8 cellular contexts compared by ENCODE assay signal in genomic region chr10:5447071-5447470, GRCh38. TPM values are rescaled to one million over a fixed set of nuclear protein-coding genes. Genes with fewer than 3 reads are reported as not detected.
DNase-seq lines count a peak whose midpoint lies in the region; ATAC-seq, FAIRE-seq and TF ChIP-seq lines count a peak whose summit lies in the region.

No MANE protein-coding gene starts in this region.

- H3K27ac ChIP-seq in H1 (ENCODE audit: low read depth, low read length) (no peak overlapping the region), neuronal stem cell (replicated peaks; ENCODE audit: low read length) (no peak overlapping the region), substantia nigra (ENCODE audit: low read depth, low read length, poor library complexity, severe bottlenecking) (no peak overlapping the region)

- TF ChIP-seq POLR2A in NB4 (IDR thresholded peaks at IDR 0.05; ENCODE audit: extremely low read depth, insufficient read length) (no peak), H1 (IDR thresholded peaks at IDR 0.05; ENCODE audit: control extremely low read depth in 1 of 2, low read depth in 2 of 2, low read length in 2 of 2) (no peak)

- no peaks in the 10 kb centered on the region for H4K20me1 ChIP-seq in H1 (replicated peaks in 1 of 2; ENCODE audit: control insufficient read depth in 1 of 2, insufficient read depth in 2 of 2, low read length in 2 of 2)

- H3K79me2 ChIP-seq in H1 (ENCODE audit: control insufficient read depth in 1 of 2, insufficient read depth in 2 of 2, low read length in 2 of 2) = peaks cover 0 to 55% of the 10 kb centered on the region in 2 experiments; a peak in 3 of 4 replicates

- no peaks in the 10 kb centered on the region for H3K27me3 Mint-ChIP-seq in nephron progenitor cell (ENCODE audit: low read depth, poor library complexity)

- H3K18ac ChIP-seq in H1 (ENCODE audit: extremely low read depth, low read length) = no peak overlapping the region
- no peak overlapping the region for H3K18ac ChIP-seq in neuronal stem cell (ENCODE audit: low read length)

- H2AFZ ChIP-seq in H1 (ENCODE audit: low read length) (no peak overlapping the region), neuronal stem cell (ENCODE audit: low read length) (no peak overlapping the region)

- H2BK12ac ChIP-seq in H1 (ENCODE audit: low read depth, low read length) = no peak overlapping the region
- H2BK12ac ChIP-seq in neuronal stem cell (ENCODE audit: low read length) = no peak overlapping the region

- H3K36me3 ChIP-seq in H1 (ENCODE audit: control insufficient read depth in 2 of 4, insufficient read depth in 4 of 4, low read length in 3 of 4) = peaks cover 0 to 4% (median 1%) of the 10 kb centered on the region in 4 experiments; a peak in 2 of 8 replicates
- peaks cover 0 to 19% of the 10 kb centered on the region in 2 donors for H3K36me3 ChIP-seq in neuronal stem cell (replicated peaks in 1 of 2; ENCODE audit: control insufficient read depth in 2 of 2, insufficient read depth in 2 of 2, low read length in 2 of 2)

- POLR2A ChIA-PET in H1 (lab: Charles Lee; ENCODE audit: partially characterized antibody) = interaction anchor here (1.0 to 3.2 kb wide), 26 partner anchors 8 to 245 kb away, joined by 3 to 44 read pairs (median 5); partner anchors contain the start of genes NET1 and TASOR2

- H4K5ac ChIP-seq in H1 (ENCODE audit: insufficient read length, low read depth, low read length) = no peak overlapping the region

- CTCF ChIA-PET in H1 (lab: Charles Lee; ENCODE audit: partially characterized antibody) = interaction anchor here (0.6 to 11.1 kb wide), 9 partner anchors 13 to 179 kb away, joined by 3 to 200 read pairs (median 3); no protein-coding TSS in a partner anchor

- H3K9me3 Mint-ChIP-seq in nephron progenitor cell = no peaks in the 10 kb centered on the region

- no peak overlapping the region for H2BK120ac ChIP-seq in H1 (replicated peaks; ENCODE audit: low read depth, low read length)
- H2BK120ac ChIP-seq in neuronal stem cell (ENCODE audit: low read depth, low read length) = no peak overlapping the region

- H2BK15ac ChIP-seq in H1 (ENCODE audit: low read length) = no peak overlapping the region
- no peak overlapping the region for H2BK15ac ChIP-seq in neuronal stem cell (ENCODE audit: low read length)

- H3K4ac ChIP-seq in H1 (replicated peaks; ENCODE audit: insufficient read length, low read depth, low read length) = no peak overlapping the region
- H3K4ac ChIP-seq in neuronal stem cell (ENCODE audit: low read length) = no peak overlapping the region

- H3K79me1 ChIP-seq in H1 (ENCODE audit: low read depth, low read length) (no peaks in the 10 kb centered on the region), neuronal stem cell (ENCODE audit: low read depth, low read length) (no peaks in the 10 kb centered on the region)

- H2BK20ac ChIP-seq in H1 (ENCODE audit: low read length) = no peak overlapping the region

- H3K4me1 ChIP-seq in H1 (replicated peaks in 1 of 4; ENCODE audit: control insufficient read depth in 3 of 4, insufficient read depth in 4 of 4, low read length in 3 of 4) = peaks cover 2 to 3% (median 2%) of the 10 kb centered on the region in 4 experiments; a peak in 4 of 7 replicates
- peaks cover 9 to 23% of the 10 kb centered on the region in 2 donors for H3K4me1 ChIP-seq in neuronal stem cell (ENCODE audit: control insufficient read depth in 2 of 2, insufficient read depth in 1 of 2, low read depth in 1 of 2, low read length in 2 of 2)

- no peak overlapping the region for H3K27ac Mint-ChIP-seq in nephron progenitor cell

- H3K23ac ChIP-seq in H1 (ENCODE audit: insufficient read length) = no peak overlapping the region
- no peak overlapping the region for H3K23ac ChIP-seq in neuronal stem cell (ENCODE audit: low read depth, low read length, poor library complexity)

- TF ChIP-seq EP300 in H1 (IDR thresholded peaks at IDR 0.05; ENCODE audit: borderline replicate concordance in 1 of 2, low read depth in 2 of 2, low read length in 2 of 2) = no peak

- peak overlapping the region; percentile 74 for H3K4me2 ChIP-seq in H1 (ENCODE audit: insufficient read depth in 1 of 2, low read depth in 2 of 2, low read length in 2 of 2)
- H3K4me2 ChIP-seq in neuronal stem cell (ENCODE audit: insufficient read depth, low read length, poor library complexity, severe bottlenecking) = no peak overlapping the region

- H3K4me1 Mint-ChIP-seq in nephron progenitor cell = peaks cover 55% of the 10 kb centered on the region

- H3K36me3 Mint-ChIP-seq in nephron progenitor cell (ENCODE audit: low read depth) = peaks cover 7% of the 10 kb centered on the region

- peaks cover 2% of the 10 kb centered on the region; the same call in 1 of the 2 replicates for H3K23me2 ChIP-seq in H1 (ENCODE audit: low read depth, low read length)

- no peak overlapping the region for H2AK5ac ChIP-seq in H1 (ENCODE audit: low read depth, low read length)
- no peak overlapping the region for H2AK5ac ChIP-seq in neuronal stem cell (ENCODE audit: low read depth, low read length)

- H3K56ac ChIP-seq in H1 (replicated peaks; ENCODE audit: insufficient read length, low read depth, low read length) = no peak overlapping the region

- DNase-seq in CD1c-positive myeloid dendritic cell (ENCODE audit: extremely low spot score) = peak; percentile 10
- no peak for DNase-seq in NB4 (ENCODE audit: low read depth)
- DNase-seq in H1 (ENCODE audit: low read depth in 1 of 2, low spot score in 2 of 2) = no peak
- no peak for DNase-seq in nephron progenitor cell
- no peak for DNase-seq in neuronal stem cell (ENCODE audit: low spot score)
- DNase-seq in substantia nigra (lab: John Stamatoyannopoulos, UW) = no peak
- DNase-seq in NCI-H748 (lab: John Stamatoyannopoulos, UW; ENCODE audit: unreplicated experiment) = no peak

- H3K4me3 ChIP-seq in NB4 (ENCODE audit: low read depth, low read length) (peak overlapping the region; percentile 69), H1 (ENCODE audit: extremely low read depth in 1 of 4, insufficient read depth in 2 of 4, low read depth in 3 of 4, low read length in 4 of 4) (peak overlapping the region; percentile 19 to 62 (median 46); a peak in 7 of 8 replicates), neuronal stem cell (ENCODE audit: low read length in 2 of 2) (peak overlapping the region in 1 of 2 donors; percentile 40)

- FAIRE-seq in H1 (lab: Jason Lieb, UNC) = no peak

- H3K9me3 ChIP-seq in H1 (ENCODE audit: insufficient read depth in 2 of 2, low read depth in 1 of 2, low read length in 1 of 2) (no peaks in the 10 kb centered on the region), neuronal stem cell (replicated peaks in 1 of 2; ENCODE audit: control insufficient read depth in 2 of 2, insufficient read depth in 1 of 2, low read depth in 1 of 2, low read length in 2 of 2) (no peaks in the 10 kb centered on the region)

- 50% methylated on average over 3 of the region's 3 CpGs; no CpG with 5 or more reads in 1 of the 2 experiments for WGBS in H1 (ENCODE audit: extremely low coverage in 1 of 2, insufficient coverage in 1 of 2, insufficient read length in 1 of 2, insufficient replicate concordance in 2 of 2, low coverage in 1 of 2, low lambda C conversion rate in 2 of 2, missing lambda C conversion rate in 1 of 2), 2 experiments
- WGBS in neuronal stem cell (ENCODE audit: extremely low coverage in 2 of 2, insufficient read length in 2 of 2, insufficient replicate concordance in 1 of 2), 2 donors = no CpG with 5 or more reads among the region's 3 CpGs

- no peak for TF ChIP-seq CTCF in NB4 (IDR thresholded peaks at IDR 0.05; ENCODE audit: low read depth, low read length)
- TF ChIP-seq CTCF in H1 (IDR thresholded peaks at IDR 0.05; ENCODE audit: control extremely low read depth in 1 of 3, insufficient read depth in 1 of 3, low read depth in 1 of 3, low read length in 3 of 3) = no peak
- no peak for TF ChIP-seq CTCF in nephron progenitor cell (IDR thresholded peaks at IDR 0.05)

- H2BK5ac ChIP-seq in H1 (ENCODE audit: low read depth, low read length) (no peak overlapping the region), neuronal stem cell (ENCODE audit: low read length) (no peak overlapping the region)

- no peak overlapping the region for H3K14ac ChIP-seq in H1 (ENCODE audit: insufficient read length)
- H3K14ac ChIP-seq in neuronal stem cell (ENCODE audit: low read length) = no peak overlapping the region

- H3K4me3 Mint-ChIP-seq in nephron progenitor cell = peak overlapping the region; percentile 89

- peak overlapping the region in 1 of 4 experiments; percentile 34; a peak in 1 of 7 replicates for H3K9ac ChIP-seq in H1 (replicated peaks in 1 of 4; ENCODE audit: extremely low read depth in 1 of 4, low read depth in 3 of 4, low read length in 3 of 4)
- no peak overlapping the region for H3K9ac ChIP-seq in neuronal stem cell (ENCODE audit: low read depth, low read length, poor library complexity)

- no peak overlapping the region for H4K8ac ChIP-seq in H1 (ENCODE audit: extremely low read depth, insufficient read depth, low read length)
- no peak overlapping the region for H4K8ac ChIP-seq in neuronal stem cell (ENCODE audit: low read depth, low read length)

- H3K27me3 ChIP-seq in H1 (replicated peaks in 1 of 4; ENCODE audit: control insufficient read depth in 3 of 4, extremely low read depth in 1 of 4, insufficient read depth in 3 of 4, low read length in 3 of 4) (no peaks in the 10 kb centered on the region), neuronal stem cell (ENCODE audit: control insufficient read depth in 3 of 3, insufficient read depth in 3 of 3, low read depth in 1 of 3, low read length in 3 of 3) (no peaks in the 10 kb centered on the region)

- no peak for TF ChIP-seq RAD21 in H1 (IDR thresholded peaks at IDR 0.05 in 1 of 2, conservative IDR thresholded peaks at IDR 0.05 in 1 of 2; ENCODE audit: low read depth in 2 of 2, low read length in 2 of 2)

- H4K91ac ChIP-seq in H1 (replicated peaks; ENCODE audit: insufficient read length, low read length) = no peak overlapping the region
- no peak overlapping the region for H4K91ac ChIP-seq in neuronal stem cell (ENCODE audit: low read depth, low read length, poor library complexity)

- no peak for ATAC-seq in HG02571 (IDR thresholded peaks at IDR 0.05; ENCODE audit: unreplicated experiment)

RNA-seq across cellular contexts. Expression of gene NET1, which starts 34.7 kb away (rescaled TPM):
- 109 and 117 TPM in 2 replicates for total RNA-seq in H1 (2021; fragmentation: NEBNext Ultra II Directional; extraction: Animal tissue kit (Norgen Biotek cat#: 25700))
- polyA plus RNA-seq in H1 (2011; rRNA removed) = 21.5 and 24.3 TPM in 2 replicates
- polyA plus RNA-seq in H1 (2011; cell fraction: cytosol; rRNA removed) = 40.9 TPM
- polyA plus RNA-seq in H1 (2011; cell fraction: nucleus; rRNA removed) = 24.5 TPM
- polyA plus RNA-seq in H1 (2012, experiment 1 of 2) = 30.9 to 52.0 TPM (median 38.6 TPM) in 4 replicates
- 6.0 TPM for polyA plus RNA-seq in H1 (2012, experiment 2 of 2)
- 58.8 TPM for polyA plus RNA-seq in H1 (2013, experiment 1 of 2)
- polyA plus RNA-seq in H1 (2013, experiment 2 of 2) = 58.2 TPM
- 82.4 and 91.8 TPM in 2 replicates for polyA minus RNA-seq in H1 (2011; rRNA and poly(A)+ RNA removed)
- 82.1 TPM for polyA minus RNA-seq in H1 (2011; cell fraction: cytosol; rRNA and poly(A)+ RNA removed)
- polyA minus RNA-seq in H1 (2011; cell fraction: nucleus; rRNA and poly(A)+ RNA removed) = 61.9 TPM
- polyA plus RNA-seq in neuronal stem cell (2013, experiment 1 of 2) = 45.2 TPM
- polyA plus RNA-seq in neuronal stem cell (2013, experiment 2 of 2) = 45.1 TPM

RNA-seq across cellular contexts. Expression of gene TUBAL3, which starts 42.4 kb away (rescaled TPM):
- total RNA-seq in H1 (2021; fragmentation: NEBNext Ultra II Directional; extraction: Animal tissue kit (Norgen Biotek cat#: 25700)) = not detected in 2 replicates
- polyA plus RNA-seq in H1 (2011; rRNA removed) = 0.05 and 0.17 TPM in 2 replicates
- 0.06 TPM for polyA plus RNA-seq in H1 (2011; cell fraction: cytosol; rRNA removed)
- polyA plus RNA-seq in H1 (2011; cell fraction: nucleus; rRNA removed) = not detected
- polyA plus RNA-seq in H1 (2012, experiment 1 of 2) = 0.20 to 0.24 TPM in 2 of 4 replicates, not detected in the others
- not detected for polyA plus RNA-seq in H1 (2012, experiment 2 of 2)
- 0.14 TPM for polyA plus RNA-seq in H1 (2013, experiment 1 of 2)
- 0.11 TPM for polyA plus RNA-seq in H1 (2013, experiment 2 of 2)
- 0.24 TPM in 1 of 2 replicates, not detected in the other for polyA minus RNA-seq in H1 (2011; rRNA and poly(A)+ RNA removed)
- not detected for polyA minus RNA-seq in H1 (2011; cell fraction: cytosol; rRNA and poly(A)+ RNA removed)
- polyA minus RNA-seq in H1 (2011; cell fraction: nucleus; rRNA and poly(A)+ RNA removed) = not detected
- not detected for polyA plus RNA-seq in neuronal stem cell (2013, experiment 1 of 2)
- polyA plus RNA-seq in neuronal stem cell (2013, experiment 2 of 2) = not detected

RNA-seq across cellular contexts. Expression of gene CALML5, which starts 52.3 kb away (rescaled TPM):
- 0.38 TPM in 1 of 2 replicates, not detected in the other for total RNA-seq in H1 (2021; fragmentation: NEBNext Ultra II Directional; extraction: Animal tissue kit (Norgen Biotek cat#: 25700))
- 0.09 TPM in 1 of 2 replicates, not detected in the other for polyA plus RNA-seq in H1 (2011; rRNA removed)
- polyA plus RNA-seq in H1 (2011; cell fraction: cytosol; rRNA removed) = not detected
- not detected for polyA plus RNA-seq in H1 (2011; cell fraction: nucleus; rRNA removed)
- not detected in 4 replicates for polyA plus RNA-seq in H1 (2012, experiment 1 of 2)
- not detected for polyA plus RNA-seq in H1 (2012, experiment 2 of 2)
- not detected for polyA plus RNA-seq in H1 (2013, experiment 1 of 2)
- not detected for polyA plus RNA-seq in H1 (2013, experiment 2 of 2)
- not detected in 2 replicates for polyA minus RNA-seq in H1 (2011; rRNA and poly(A)+ RNA removed)
- polyA minus RNA-seq in H1 (2011; cell fraction: cytosol; rRNA and poly(A)+ RNA removed) = not detected
- not detected for polyA minus RNA-seq in H1 (2011; cell fraction: nucleus; rRNA and poly(A)+ RNA removed)
- polyA plus RNA-seq in neuronal stem cell (2013, experiment 1 of 2) = not detected
- polyA plus RNA-seq in neuronal stem cell (2013, experiment 2 of 2) = not detected
